In genomic region chr3:114879059-114880031, GRCh38 we compare ENCODE assay signal across 8 cellular contexts.
DNase-seq lines count a peak whose midpoint lies in the region; ATAC-seq and TF ChIP-seq lines count a peak whose summit lies in the region.

No MANE protein-coding gene starts in this region.

- DNase-seq in AG08395 (ENCODE audit: low spot score) = peak; percentile 39
- DNase-seq in GM19240 (ENCODE audit: insufficient read length, low spot score) = peak; percentile 1
- peak; percentile 49 for DNase-seq in NOMO-1 treated with DMSO at 0.1 percent for 48 hours (lab: John Stamatoyannopoulos, UW; ENCODE audit: unreplicated experiment)
- no peak for DNase-seq in left ventricle myocardium inferior
- DNase-seq in stimulated activated CD4-positive, alpha-beta T cell treated with anti-CD3 and anti-CD28 coated beads, Interleukin-4, amount 100 ng/mL, for 24 hours = no peak
- DNase-seq in activated CD4-positive, alpha-beta T cell treated with anti-CD3 and anti-CD28 coated beads, Interleukin-2, amount 10 ng/mL, durations not matched to agents 24 days and 14 days = no peak
- no peak for DNase-seq in stimulated activated CD4-positive, alpha-beta T cell treated with anti-CD3 and anti-CD28 coated beads, Interleukin-4, amount 100 ng/mL, for 1 hour

- H3K4me3 Mint-ChIP-seq in activated CD4-positive, alpha-beta T cell treated with anti-CD3 and anti-CD28 coated beads, Interleukin-2, amount 10 ng/mL, durations not matched to agents 24 days and 14 days = no peak overlapping the region

- TF ChIP-seq CTCF in left ventricle myocardium inferior (IDR thresholded peaks at IDR 0.05; ENCODE audit: borderline replicate concordance) = no peak

- no peaks in the 10 kb centered on the region for H3K36me3 ChIP-seq in left ventricle myocardium inferior

- H3K4me1 ChIP-seq in left ventricle myocardium inferior = peaks cover 37% of the 10 kb centered on the region

- peak overlapping the region; percentile 48 for H3K27ac ChIP-seq in left ventricle myocardium inferior (replicated peaks)

- H3K27ac Mint-ChIP-seq in activated CD4-positive, alpha-beta T cell treated with anti-CD3 and anti-CD28 coated beads, Interleukin-2, amount 10 ng/mL, durations not matched to agents 24 days and 14 days = no peak overlapping the region

- H3K4me1 Mint-ChIP-seq in activated CD4-positive, alpha-beta T cell treated with anti-CD3 and anti-CD28 coated beads, Interleukin-2, amount 10 ng/mL, durations not matched to agents 24 days and 14 days = peaks cover 6% of the 10 kb centered on the region

- H3K27me3 Mint-ChIP-seq in activated CD4-positive, alpha-beta T cell treated with anti-CD3 and anti-CD28 coated beads, Interleukin-2, amount 10 ng/mL, durations not matched to agents 24 days and 14 days = no peaks in the 10 kb centered on the region

- H3K4me3 ChIP-seq in left ventricle myocardium inferior = no peak overlapping the region

- no peaks in the 10 kb centered on the region for H3K9me3 Mint-ChIP-seq in activated CD4-positive, alpha-beta T cell treated with anti-CD3 and anti-CD28 coated beads, Interleukin-2, amount 10 ng/mL, durations not matched to agents 24 days and 14 days

- H3K27me3 ChIP-seq in left ventricle myocardium inferior (ENCODE audit: low read depth) = no peaks in the 10 kb centered on the region

- H3K36me3 Mint-ChIP-seq in activated CD4-positive, alpha-beta T cell treated with anti-CD3 and anti-CD28 coated beads, Interleukin-2, amount 10 ng/mL, durations not matched to agents 24 days and 14 days (ENCODE audit: low read depth) = no peaks in the 10 kb centered on the region

- H3K9me3 ChIP-seq in left ventricle myocardium inferior (replicated peaks) = no peaks in the 10 kb centered on the region

- peak; percentile 66 for ATAC-seq in HG03139 (IDR thresholded peaks at IDR 0.05; ENCODE audit: unreplicated experiment)

- intact Hi-C loops in left ventricle myocardium inferior (cut with micrococcal nuclease) = no loop called here
- intact Hi-C loops in activated CD4-positive, alpha-beta T cell treated with anti-CD3 and anti-CD28 coated beads, Interleukin-2, amount 10 ng/mL, durations not matched to agents 24 days and 14 days (cut with micrococcal nuclease) = no loop called here

Comparison
In these comparisons a context has a peak if more than half of its experiments do, and no peak if none do; other contexts are left out.
1. DNase-seq: peak in AG08395 (single experiment), GM19240 (single experiment) and NOMO-1 treated with DMSO at 0.1 percent for 48 hours (single experiment); none in left ventricle myocardium inferior (single experiment), stimulated activated CD4-positive, alpha-beta T cell treated with anti-CD3 and anti-CD28 coated beads, Interleukin-4, amount 100 ng/mL, for 24 hours (single experiment), activated CD4-positive, alpha-beta T cell treated with anti-CD3 and anti-CD28 coated beads, Interleukin-2, amount 10 ng/mL, durations not matched to agents 24 days and 14 days (single experiment) and stimulated activated CD4-positive, alpha-beta T cell treated with anti-CD3 and anti-CD28 coated beads, Interleukin-4, amount 100 ng/mL, for 1 hour (single experiment).